ENCODE assay signal across 8 cellular contexts in the genomic region with DNA sequence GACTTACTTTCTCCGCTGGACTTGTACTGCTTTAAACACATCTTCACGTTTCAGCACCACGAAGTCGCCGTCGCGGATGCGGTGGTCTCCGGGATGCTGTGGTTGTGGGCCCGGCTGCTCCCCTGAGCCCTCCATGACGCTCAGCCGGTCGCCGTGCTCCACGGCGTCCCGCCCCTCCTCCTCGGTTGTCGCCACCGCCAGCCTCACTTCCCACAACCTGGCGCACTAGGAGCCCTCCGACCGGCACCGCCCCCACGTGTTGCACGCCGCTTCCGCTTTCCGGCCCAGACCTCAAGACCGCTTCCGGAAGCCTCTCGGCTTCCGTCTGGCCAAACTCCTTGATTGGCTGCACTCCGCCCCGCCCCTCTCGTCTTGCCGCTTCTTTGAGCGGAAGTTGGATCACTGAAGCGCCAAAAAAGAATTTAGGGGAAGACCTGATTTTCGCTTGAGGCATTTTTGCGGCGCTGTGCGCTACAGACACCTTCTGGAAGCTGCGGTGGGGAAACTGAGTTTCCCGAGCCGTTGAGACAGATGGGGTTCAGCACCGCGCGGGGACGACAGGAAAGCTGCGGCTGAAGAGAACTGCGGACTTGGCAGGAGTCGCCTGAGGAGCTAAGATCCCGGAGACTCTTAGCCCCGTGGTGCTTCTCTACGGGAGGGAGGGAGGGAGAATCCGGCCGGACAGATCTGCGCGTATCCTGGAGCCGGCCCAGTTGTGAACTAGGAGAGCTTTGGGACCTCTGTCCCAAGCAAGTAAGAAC. TPM values are rescaled to one million over a fixed set of nuclear protein-coding genes. Genes with fewer than 3 reads are reported as not detected.
DNase-seq lines count a peak whose midpoint lies in the region; ATAC-seq, FAIRE-seq and TF ChIP-seq lines count a peak whose summit lies in the region.

A gene (plus strand): TSS at position 382 of the 761 bp plus-strand sequence. CDS start 1,364 bp downstream, outside the sequence.
A gene with protein sequence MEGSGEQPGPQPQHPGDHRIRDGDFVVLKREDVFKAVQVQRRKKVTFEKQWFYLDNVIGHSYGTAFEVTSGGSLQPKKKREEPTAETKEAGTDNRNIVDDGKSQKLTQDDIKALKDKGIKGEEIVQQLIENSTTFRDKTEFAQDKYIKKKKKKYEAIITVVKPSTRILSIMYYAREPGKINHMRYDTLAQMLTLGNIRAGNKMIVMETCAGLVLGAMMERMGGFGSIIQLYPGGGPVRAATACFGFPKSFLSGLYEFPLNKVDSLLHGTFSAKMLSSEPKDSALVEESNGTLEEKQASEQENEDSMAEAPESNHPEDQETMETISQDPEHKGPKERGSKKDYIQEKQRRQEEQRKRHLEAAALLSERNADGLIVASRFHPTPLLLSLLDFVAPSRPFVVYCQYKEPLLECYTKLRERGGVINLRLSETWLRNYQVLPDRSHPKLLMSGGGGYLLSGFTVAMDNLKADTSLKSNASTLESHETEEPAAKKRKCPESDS (minus strand): TSS at position 263 of the 761 bp plus-strand sequence. CDS start 128 bp downstream, at position 135.

- H2AFZ ChIP-seq in parathyroid adenoma: peak within 1 kb of the TSS; percentile 92

- H3K79me2 ChIP-seq in parathyroid adenoma: no peaks in the 10 kb centered on the region

- peaks cover 31% of the 10 kb centered on the region for H3K36me3 ChIP-seq in cardiac muscle cell
- H3K36me3 ChIP-seq in parathyroid adenoma (ENCODE audit: control insufficient read depth, insufficient read depth, low read length): no peaks in the 10 kb centered on the region
- peaks cover 0 to 5% (median under 1%) of the 10 kb centered on the region in 4 donors for H3K36me3 ChIP-seq in transverse colon

- WGBS in transverse colon (ENCODE audit: low coverage in 1 of 2), 2 donors: 0 to 17% methylated on average over 2 to 59 of the region's 61 CpGs

- peak; percentile 98 for ATAC-seq in HG02840 (IDR thresholded peaks at IDR 0.05; ENCODE audit: low FRiP score, unreplicated experiment)

- FAIRE-seq in GM12892 (lab: Jason Lieb, UNC): peak; percentile 99

- intact Hi-C loops in transverse colon (cut with DNase I; ENCODE audit: low total_unique reads): loop anchor here (10.0 kb wide), 1 partner anchor 124 kb away; no protein-coding TSS in a partner anchor

- H3K4me3 ChIP-seq in cardiac muscle cell (peak within 1 kb of the TSS; percentile 65), parathyroid adenoma (ENCODE audit: low read depth, low read length) (peak within 1 kb of the TSS; percentile 64), transverse colon (peak within 1 kb of the TSS; percentile 66 to 86 (median 74))

- peak within 1 kb of the TSS; percentile 80 for H3K4me2 ChIP-seq in parathyroid adenoma (ENCODE audit: low read length)

- H3K4me1 ChIP-seq in cardiac muscle cell (ENCODE audit: low read depth) (peaks cover 10% of the 10 kb centered on the region), parathyroid adenoma (peaks cover 2% of the 10 kb centered on the region), transverse colon (peaks cover 9 to 23% (median 17%) of the 10 kb centered on the region in 4 donors)

- peak; percentile 87 for TF ChIP-seq POLR2A in GM12892 (IDR thresholded peaks at IDR 0.05; ENCODE audit: low read depth, low read length)
- TF ChIP-seq POLR2A in transverse colon (IDR thresholded peaks at IDR 0.05): peak; percentile 38

- no peak for TF ChIP-seq EP300 in transverse colon (IDR thresholded peaks at IDR 0.05; ENCODE audit: low read depth)

- H3K9me3 ChIP-seq in cardiac muscle cell (ENCODE audit: low read depth) (no peaks in the 10 kb centered on the region), parathyroid adenoma (ENCODE audit: control insufficient read depth, low read length) (no peaks in the 10 kb centered on the region), transverse colon (no peaks in the 10 kb centered on the region)

- H3K27me3 ChIP-seq in cardiac muscle cell (no peaks in the 10 kb centered on the region), parathyroid adenoma (ENCODE audit: control insufficient read depth, insufficient read depth, low read length) (no peaks in the 10 kb centered on the region), transverse colon (no peaks in the 10 kb centered on the region)

- H3K9ac ChIP-seq in parathyroid adenoma: peak within 1 kb of the TSS; percentile 23

- TF ChIP-seq CTCF in cardiac muscle cell (IDR thresholded peaks at IDR 0.05; ENCODE audit: low read depth, low read length) (no peak), parathyroid adenoma (IDR thresholded peaks at IDR 0.05) (no peak), transverse colon (IDR thresholded peaks at IDR 0.05) (no peak)

- DNase-seq in GM12892 (ENCODE audit: insufficient read length) (peak; percentile 78), NCI-H1436 (lab: John Stamatoyannopoulos, UW) (peak; percentile 96), SW480 (ENCODE audit: low spot score) (peak; percentile 99), cardiac muscle cell (ENCODE audit: low read depth in 1 of 2, low spot score in 1 of 2) (peak; percentile 97 to 98), transverse colon (peak; percentile 97)
- peak; percentile 92 for DNase-seq in activated naive CD8-positive, alpha-beta T cell treated with anti-CD3 and anti-CD28 coated beads, Interleukin-2, amount 50 U/mL, for 16 hours (ENCODE audit: low read depth, low spot score)

- H3K27ac ChIP-seq in cardiac muscle cell (peak within 1 kb of the TSS; percentile 74), parathyroid adenoma (peak within 1 kb of the TSS; percentile 72), transverse colon (peak within 1 kb of the TSS; percentile 68 to 90 (median 87))

- in situ Hi-C loops in transverse colon (cut with MboI; ENCODE audit: low pct_ligation_motif_present in 1 of 4, low pct_unique_long_range_greater_than_20kb in 1 of 4, low sequenced_read_pairs in 3 of 4): no loop called here

RNA-seq across cellular contexts. Expression of the first gene that starts in this region (rescaled TPM):
- 20.1 TPM for polyA plus RNA-seq in GM12892 (2012; ENCODE audit: missing spikeins)
- total RNA-seq in cardiac muscle cell: 7.2 and 9.4 TPM in 2 replicates
- polyA plus RNA-seq in cardiac muscle cell: 1.5 and 4.5 TPM in 2 replicates
- 1 to 10 TPM; 2.6 to 8.6 (median 4.7) TPM for total RNA-seq in transverse colon

RNA-seq across cellular contexts. Expression of the second gene that starts in this region (rescaled TPM):
- 14.6 TPM for polyA plus RNA-seq in GM12892 (2012; ENCODE audit: missing spikeins)
- total RNA-seq in cardiac muscle cell (12.0 and 13.1 TPM in 2 replicates), transverse colon (1 to 10 TPM in 3 of 4 donors, under 1 TPM in 1; 1.00 to 9.4 (median 4.3) TPM)
- 12.9 TPM in 2 replicates for polyA plus RNA-seq in cardiac muscle cell

Comparison
In these comparisons a context has a peak if more than half of its experiments do, and no peak if none do; other contexts are left out.
1. Peak in every context shown above with its lines: DNase-seq, ATAC-seq, H3K4me3 ChIP-seq and H3K27ac ChIP-seq.